In the genomic region with DNA sequence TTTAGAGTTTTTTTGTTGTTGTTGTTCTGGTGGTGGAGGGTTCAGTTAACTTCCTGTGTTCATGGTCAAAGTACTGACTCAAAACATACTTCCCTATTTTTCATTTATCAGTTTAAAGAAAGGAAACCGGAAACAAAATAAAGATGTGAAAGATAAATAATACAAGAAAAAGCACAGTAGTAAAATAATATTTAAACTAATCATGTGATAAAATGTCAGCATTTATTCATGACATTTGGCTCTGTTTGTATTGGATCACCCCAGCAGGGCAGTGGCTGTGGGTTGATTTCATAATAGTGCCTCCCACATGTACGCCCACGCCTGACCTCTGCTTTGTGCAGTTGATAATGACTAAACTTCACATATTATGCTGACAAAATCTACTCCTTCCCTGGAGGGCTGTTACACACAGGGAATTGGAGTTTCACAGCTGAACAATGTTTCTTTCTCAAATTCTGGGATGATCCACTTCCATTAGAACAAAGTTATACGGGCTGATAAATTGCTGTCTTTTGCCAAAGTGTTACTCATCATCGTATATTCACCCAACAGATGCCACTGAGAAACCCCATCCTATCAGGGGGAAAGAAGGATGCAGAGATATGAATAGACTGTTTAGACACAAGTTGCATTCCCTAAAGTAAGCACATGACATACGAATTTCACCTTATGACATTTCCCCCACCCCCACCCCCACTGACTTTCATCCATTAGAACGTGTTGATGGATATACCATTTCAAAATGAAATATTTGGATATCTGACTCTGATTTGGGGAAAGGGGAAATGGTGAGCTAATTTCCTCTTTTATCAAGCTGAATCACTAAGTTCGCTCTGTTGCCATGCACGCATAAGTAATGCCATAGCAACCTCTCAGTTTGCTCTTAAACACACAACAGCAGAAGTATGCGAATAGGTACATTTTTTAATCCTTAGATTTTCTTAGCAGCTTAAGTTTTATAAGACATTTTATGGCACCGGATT, we compare ENCODE assay signal across 9 cellular contexts. TPM values are rescaled to one million over a fixed set of nuclear protein-coding genes. Genes with fewer than 3 reads are reported as not detected.
A peak's percentile ranks its signal among the peaks of the same experiment; 100 is the strongest.
DNase-seq lines count a peak whose midpoint lies in the region; ATAC-seq, FAIRE-seq and TF ChIP-seq lines count a peak whose summit lies in the region.
"Had no signal": no experiment of that assay in that cellular context is flagged by ENCODE, and none has a peak within 500 bp of the region (broad histone marks: within the 10 kb centered on the region; RNA-seq: fewer than 3 reads in every experiment).

No MANE protein-coding gene starts in this region.

- H3K36me3 Mint-ChIP-seq in endothelial cell (ENCODE audit: low read depth, unreplicated experiment) (no peaks in the 10 kb centered on the region), progenitor cell of endocrine pancreas (ENCODE audit: insufficient read depth) (peaks cover 2% of the 10 kb centered on the region)

- ATAC-seq in GM21723 (IDR thresholded peaks at IDR 0.05; ENCODE audit: unreplicated experiment) = peak; percentile 82
- ATAC-seq in GM19324 (IDR thresholded peaks at IDR 0.05; ENCODE audit: low FRiP score, unreplicated experiment) = no peak

- H3K27ac Mint-ChIP-seq in endothelial cell (ENCODE audit: unreplicated experiment) (no peak overlapping the region), progenitor cell of endocrine pancreas (no peak overlapping the region)

- H3K9me3 Mint-ChIP-seq in endothelial cell (ENCODE audit: unreplicated experiment) (no peaks in the 10 kb centered on the region), progenitor cell of endocrine pancreas (ENCODE audit: low read depth) (peaks cover 23% of the 10 kb centered on the region)

- H3K4me3 ChIP-seq in GM12865 (ENCODE audit: low read depth, low read length) = no peak overlapping the region

- FAIRE-seq in colon (lab: Jason Lieb, UNC) = peak; percentile 96

- no peak overlapping the region for H3K4me3 Mint-ChIP-seq in endothelial cell (ENCODE audit: unreplicated experiment)
- H3K4me3 Mint-ChIP-seq in progenitor cell of endocrine pancreas (ENCODE audit: low read depth) = no peak overlapping the region

- DNase-seq in GM12865 (ENCODE audit: low read depth) (peak; percentile 20), LHCN-M2 (ENCODE audit: low read depth) (peak; percentile 91), myocyte (ENCODE audit: low read depth) (peak; percentile 62), endothelial cell (ENCODE audit: low spot score) (no peak), progenitor cell of endocrine pancreas (ENCODE audit: low spot score, unreplicated experiment) (no peak)

- H3K27me3 Mint-ChIP-seq in endothelial cell (ENCODE audit: unreplicated experiment) (no peaks in the 10 kb centered on the region), progenitor cell of endocrine pancreas (no peaks in the 10 kb centered on the region)

- TF ChIP-seq CTCF in GM12865 (IDR thresholded peaks at IDR 0.05; ENCODE audit: insufficient read depth, low read depth, low read length, missing control alignments) = no peak
- TF ChIP-seq CTCF in endothelial cell (IDR thresholded peaks at IDR 0.05; ENCODE audit: unreplicated experiment) = no peak
- TF ChIP-seq CTCF in progenitor cell of endocrine pancreas (IDR thresholded peaks at IDR 0.05; ENCODE audit: unreplicated experiment) = no peak

- H3K4me1 Mint-ChIP-seq in endothelial cell (ENCODE audit: unreplicated experiment) = no peaks in the 10 kb centered on the region
- H3K4me1 Mint-ChIP-seq in progenitor cell of endocrine pancreas (ENCODE audit: low read depth) = peaks cover 3% of the 10 kb centered on the region

RNA-seq across cellular contexts. Expression of gene AMELX, which starts 48.4 kb away (rescaled TPM):
- not detected in 2 replicates for total RNA-seq in LHCN-M2 (2014; rRNA removed)
- polyA plus RNA-seq in LHCN-M2 (2012) = not detected
- not detected in 2 replicates for total RNA-seq in myocyte
- not detected for polyA plus RNA-seq in myocyte (2012)
- total RNA-seq in endothelial cell (ENCODE audit: unreplicated experiment) = not detected
- total RNA-seq in progenitor cell of endocrine pancreas = not detected in 2 replicates
- total RNA-seq: T-helper 1 cell treated with Interleukin-12 subunit alpha and Interleukin-12 subunit beta and Interleukin-4 antibody, amounts not matched to agents 30 ng/mL and 1 ng/mL, for 36 hours had no signal

Comparison
In these comparisons a context has a peak if more than half of its experiments do, and no peak if none do; other contexts are left out.
1. DNase-seq: peak in GM12865 (single experiment), LHCN-M2 (single experiment) and myocyte (single experiment); none in endothelial cell (single experiment) and progenitor cell of endocrine pancreas (single experiment).